Comparison of ENCODE assay signal across 1 cellular context in genomic region chr12:125240717-125241116, GRCh38.
TF ChIP-seq lines count a peak whose summit lies in the region.

No MANE protein-coding gene starts in this region.

TF ChIP-seq in GM23338, 12 proteins besides CTCF, POLR2A, EP300 and RAD21 (continued from another document):
- no peak for TF ChIP-seq ZNF114 (CRISPR knock-in tag; IDR thresholded peaks at IDR 0.05)
- TF ChIP-seq JUNB (IDR thresholded peaks at IDR 0.05; ENCODE audit: unreplicated experiment): no peak
- no peak for TF ChIP-seq REST (IDR thresholded peaks at IDR 0.05; ENCODE audit: unreplicated experiment)
